In genomic region chr6:79302341-79302740, GRCh38 we compare ENCODE assay signal across 17 cellular contexts.
DNase-seq lines count a peak whose midpoint lies in the region; ATAC-seq and TF ChIP-seq lines count a peak whose summit lies in the region.
"Had no signal": no experiment of that assay in that cellular context is flagged by ENCODE, and none has a peak within 500 bp of the region (broad histone marks: within the 10 kb centered on the region; RNA-seq: fewer than 3 reads in every experiment).

No MANE protein-coding gene starts in this region.

- H3K4me3 ChIP-seq in HCT116 (replicated peaks in 1 of 2; ENCODE audit: low read depth in 1 of 2, low read length in 2 of 2) (no peak overlapping the region), RWPE2 (ENCODE audit: severe bottlenecking) (no peak overlapping the region)
- H3K4me3 ChIP-seq: BLaER1 had no signal

- DNase-seq in HCT116 (ENCODE audit: low read depth, low spot score): peak; percentile 15
- DNase-seq in RWPE2 (ENCODE audit: low spot score): no peak
- peak; percentile 9 for DNase-seq in iPS-NIHi11 (ENCODE audit: low spot score)
- DNase-seq in progenitor cell of endocrine pancreas (ENCODE audit: low spot score, unreplicated experiment): no peak
- no peak for DNase-seq in COR-L47 (lab: John Stamatoyannopoulos, UW)
- no peak for DNase-seq in posterior vena cava (ENCODE audit: low spot score)
- DNase-seq in substantia nigra (lab: John Stamatoyannopoulos, UW): no peak
- DNase-seq: CD8-positive, alpha-beta memory T cell; DMS153; GOT3; KBM-7; NCI-H1436 treated with DMSO at 0.1 percent for 48 hours; NCI-H2081 treated with DMSO at 0.1 percent for 48 hours; NCI-H524; Right ventricle myocardium superior had no signal

- no peaks in the 10 kb centered on the region for H3K27me3 Mint-ChIP-seq in progenitor cell of endocrine pancreas

- no peak overlapping the region for H3K9ac ChIP-seq in HCT116 (ENCODE audit: low read length)
- H3K9ac ChIP-seq: BLaER1 had no signal

- H3K4me2 ChIP-seq in HCT116 (ENCODE audit: low read length): peak overlapping the region; percentile 27
- H3K4me2 ChIP-seq: BLaER1 had no signal

- ATAC-seq in HCT116 (peak; percentile 76), RWPE2 (ENCODE audit: low read depth) (peak; percentile 93)
- ATAC-seq: Panc1 had no signal

- no peaks in the 10 kb centered on the region for H3K79me2 ChIP-seq in HCT116 (ENCODE audit: insufficient read depth, low read length)

- no peaks in the 10 kb centered on the region for H3K27me3 ChIP-seq in HCT116 (ENCODE audit: insufficient read depth, low read length)
- no peaks in the 10 kb centered on the region for H3K27me3 ChIP-seq in RWPE2 (ENCODE audit: insufficient read depth, poor library complexity, severe bottlenecking)
- H3K27me3 ChIP-seq: BLaER1 had no signal

- H3K36me3 ChIP-seq in HCT116 (ENCODE audit: control insufficient read depth in 1 of 2, insufficient read depth in 2 of 2, low read length in 2 of 2) (no peaks in the 10 kb centered on the region), RWPE2 (ENCODE audit: low read depth) (no peaks in the 10 kb centered on the region)
- H3K36me3 ChIP-seq: BLaER1 had no signal

- no peak for TF ChIP-seq POLR2A in HCT116 (IDR thresholded peaks at IDR 0.05; ENCODE audit: borderline replicate concordance, extremely low read depth, insufficient read depth, insufficient read length)

- CTCF ChIA-PET in HCT116 (lab: Charles Lee): no interaction called here

- H3K9me3 Mint-ChIP-seq in progenitor cell of endocrine pancreas (ENCODE audit: low read depth): no peaks in the 10 kb centered on the region
- H3K9me3 Mint-ChIP-seq: CD8-positive, alpha-beta memory T cell had no signal

- no peaks in the 10 kb centered on the region for H4K20me1 ChIP-seq in HCT116 (ENCODE audit: insufficient read depth)
- H4K20me1 ChIP-seq: BLaER1 had no signal

- intact Hi-C loops in HCT116 (cut with micrococcal nuclease): no loop called here
- intact Hi-C loops in posterior vena cava (cut with DNase I): no loop called here

- H3K27ac Mint-ChIP-seq in progenitor cell of endocrine pancreas: peak overlapping the region; percentile 4
- H3K27ac Mint-ChIP-seq: CD8-positive, alpha-beta memory T cell had no signal

- peaks cover 24% of the 10 kb centered on the region for H3K4me1 Mint-ChIP-seq in progenitor cell of endocrine pancreas (ENCODE audit: low read depth)
- H3K4me1 Mint-ChIP-seq: CD8-positive, alpha-beta memory T cell had no signal

- no peaks in the 10 kb centered on the region for H3K9me2 ChIP-seq in HCT116 (ENCODE audit: insufficient read depth)

- BruUV-seq in HCT116 (replicated peaks; lab: Mats Ljungman, UMichigan): no TSS peak

- peaks cover 8 to 22% of the 10 kb centered on the region in 2 experiments; a peak in 3 of 4 replicates for H3K4me1 ChIP-seq in HCT116 (ENCODE audit: control insufficient read depth in 1 of 2, insufficient read depth in 2 of 2, low read length in 2 of 2)
- H3K4me1 ChIP-seq in RWPE2 (ENCODE audit: insufficient read depth, poor library complexity, severe bottlenecking): peaks cover 27% of the 10 kb centered on the region
- H3K4me1 ChIP-seq: BLaER1 had no signal

- POLR2A ChIA-PET in HCT116 (lab: Charles Lee): no interaction called here

- H3K27ac ChIP-seq in HCT116 (ENCODE audit: low read depth, low read length): no peak overlapping the region
- peak overlapping the region; percentile 70 for H3K27ac ChIP-seq in RWPE2 (ENCODE audit: poor library complexity, severe bottlenecking)
- H3K27ac ChIP-seq in substantia nigra (ENCODE audit: low read depth, low read length, poor library complexity, severe bottlenecking): no peak overlapping the region
- H3K27ac ChIP-seq: BLaER1 had no signal

- no peaks in the 10 kb centered on the region for H3K9me3 ChIP-seq in HCT116 (ENCODE audit: control insufficient read depth in 1 of 2, insufficient read depth in 1 of 2, low read depth in 1 of 2, low read length in 2 of 2)
- no peaks in the 10 kb centered on the region for H3K9me3 ChIP-seq in RWPE2 (ENCODE audit: severe bottlenecking)
- H3K9me3 ChIP-seq: BLaER1 had no signal

- no peak for TF ChIP-seq RAD21 in HCT116 (IDR thresholded peaks at IDR 0.05; ENCODE audit: low read depth)

- no peaks in the 10 kb centered on the region for H3K36me3 Mint-ChIP-seq in progenitor cell of endocrine pancreas (ENCODE audit: insufficient read depth)
- H3K36me3 Mint-ChIP-seq: CD8-positive, alpha-beta memory T cell had no signal

- no peak overlapping the region for H3K4me3 Mint-ChIP-seq in progenitor cell of endocrine pancreas (ENCODE audit: low read depth)
- H3K4me3 Mint-ChIP-seq: CD8-positive, alpha-beta memory T cell had no signal

- RAD21 ChIA-PET in HCT116 (lab: Charles Lee; ENCODE audit: low non-redundant PET in 1 of 2, low total read pairs in 2 of 2, uncharacterized antibody in 2 of 2, unreplicated experiment in 2 of 2): no interaction called here

- TF ChIP-seq CTCF in HCT116 (IDR thresholded peaks at IDR 0.05 in 2 of 3, conservative IDR thresholded peaks at IDR 0.05 in 1 of 3; ENCODE audit: borderline replicate concordance in 1 of 3, insufficient read depth in 1 of 3, low read depth in 2 of 3, low read length in 2 of 3): no peak
- TF ChIP-seq CTCF in RWPE2 (IDR thresholded peaks at IDR 0.05; ENCODE audit: poor library complexity, severe bottlenecking): no peak
- TF ChIP-seq CTCF in progenitor cell of endocrine pancreas (IDR thresholded peaks at IDR 0.05; ENCODE audit: unreplicated experiment): no peak

- peak overlapping the region; percentile 10 for H2AFZ ChIP-seq in HCT116 (ENCODE audit: low read depth, low read length, poor library complexity, severe bottlenecking)

TF ChIP-seq in HCT116, 20 proteins besides CTCF, POLR2A, EP300 and RAD21:
- TF ChIP-seq POLR2AphosphoS5 (IDR thresholded peaks at IDR 0.05; ENCODE audit: low read depth, low read length): no peak
- peak; percentile 19; the same call in 1 of the 2 replicates for TF ChIP-seq FOSL1 (IDR thresholded peaks at IDR 0.05; ENCODE audit: low read depth)

Comparison
In these comparisons a context has a peak if more than half of its experiments do, and no peak if none do; other contexts are left out.
1. DNase-seq: peak in HCT116 (single experiment) and iPS-NIHi11 (single experiment); none in RWPE2 (single experiment), progenitor cell of endocrine pancreas (single experiment), COR-L47 (single experiment), posterior vena cava (single experiment) and substantia nigra (0 of 49).